8 cellular contexts compared by ENCODE assay signal in the genomic region with DNA sequence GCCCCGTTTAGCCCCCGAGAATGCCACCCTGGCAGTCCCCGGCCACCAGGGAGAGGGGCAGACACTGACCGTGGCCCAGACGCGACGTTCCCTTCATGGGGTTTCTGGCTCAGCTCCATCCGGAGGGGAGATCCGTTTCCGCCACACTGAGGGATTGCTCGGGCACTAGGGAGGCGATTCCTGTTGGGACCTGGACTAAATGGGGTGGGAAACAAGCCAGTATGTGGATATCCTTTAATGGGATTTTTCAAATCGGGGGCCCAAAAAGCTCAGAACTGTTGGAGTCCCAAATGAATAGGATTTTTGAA. TPM values are rescaled to one million over a fixed set of nuclear protein-coding genes. Genes with fewer than 3 reads are reported as not detected.
DNase-seq lines count a peak whose midpoint lies in the region; ATAC-seq, FAIRE-seq and TF ChIP-seq lines count a peak whose summit lies in the region.
"Not testable (repeated sequence)": the region's sequence is repeated elsewhere in the genome, so short reads cannot be mapped to it uniquely, and the experiment has no call there.

No MANE protein-coding gene starts in this region.

- no CpG with 5 or more reads among the region's 13 CpGs for WGBS in A549 (ENCODE audit: missing lambda C conversion rate)

- not testable (repeated sequence) for H3K4me3 ChIP-seq in A549
- H3K4me3 ChIP-seq in NB4 (ENCODE audit: low read depth, low read length) (peak overlapping the region; percentile 63), cardiac fibroblast (replicated peaks in 1 of 2; ENCODE audit: low read depth in 2 of 2, low read length in 2 of 2) (peak overlapping the region; percentile 64 to 76), gastrocnemius medialis (peak overlapping the region; percentile 70 to 98 (median 84))

- H3K36me3 Mint-ChIP-seq in activated CD8-positive, alpha-beta memory T cell treated with anti-CD3 and anti-CD28 coated beads, Interleukin-2, amount 10 ng/mL, durations not matched to agents 7 days and 5 days; mesothelial cell of epicardium: not testable (repeated sequence)

- not testable (repeated sequence) for H3K27ac ChIP-seq in A549
- peak overlapping the region in 3 of 4 donors; percentile 74 to 92 (median 84) for H3K27ac ChIP-seq in gastrocnemius medialis

- H3K27ac Mint-ChIP-seq in activated CD8-positive, alpha-beta memory T cell treated with anti-CD3 and anti-CD28 coated beads, Interleukin-2, amount 10 ng/mL, durations not matched to agents 7 days and 5 days: peak overlapping the region; percentile 32
- H3K27ac Mint-ChIP-seq in mesothelial cell of epicardium: not testable (repeated sequence)

- intact Hi-C loops in Right ventricle myocardium superior (cut with DNase I): not testable (repeated sequence)
- intact Hi-C loops in gastrocnemius medialis (cut with DNase I; ENCODE audit: low total_unique reads): loop anchor here (10.0 kb wide), 1 partner anchor 556 kb away; a partner anchor contains a TSS

- ATAC-seq in A549 (peak; percentile 72 to 82), GM18907 (IDR thresholded peaks at IDR 0.05; ENCODE audit: unreplicated experiment) (peak; percentile 21), Right ventricle myocardium superior (ENCODE audit: poor library complexity) (peak; percentile 44), gastrocnemius medialis (peak; percentile 5 to 11)
- ATAC-seq in activated CD8-positive, alpha-beta memory T cell treated with anti-CD3 and anti-CD28 coated beads, Interleukin-2, amount 10 ng/mL, durations not matched to agents 7 days and 5 days: not testable (repeated sequence)

- CTCF ChIA-PET in A549 (lab: Yijun Ruan, JAX); activated CD8-positive, alpha-beta memory T cell treated with anti-CD3 and anti-CD28 coated beads, Interleukin-2, amount 10 ng/mL, durations not matched to agents 7 days and 5 days (lab: Charles Lee): not testable (repeated sequence)

- TF ChIP-seq EP300 in A549 (IDR thresholded peaks at IDR 0.05): not testable (repeated sequence)

- peak overlapping the region; percentile 60; the same call in 2 of the 3 replicates for H3K4me2 ChIP-seq in A549

- not testable (repeated sequence) for TF ChIP-seq RAD21 in A549 (conservative IDR thresholded peaks at IDR 0.05 in 1 of 2, IDR thresholded peaks at IDR 0.05 in 1 of 2)

- in situ Hi-C loops in gastrocnemius medialis (cut with MboI; ENCODE audit: low sequenced_read_pairs in 4 of 4): not testable (repeated sequence)

- not testable (repeated sequence) for FAIRE-seq in A549 (lab: Jason Lieb, UNC)

- not testable (repeated sequence) for DNase-seq in A549 (ENCODE audit: low read depth in 1 of 2, low spot score in 1 of 2); NB4 (ENCODE audit: low read depth); activated CD8-positive, alpha-beta memory T cell treated with anti-CD3 and anti-CD28 coated beads, Interleukin-2, amount 10 ng/mL, durations not matched to agents 7 days and 5 days; cardiac fibroblast (ENCODE audit: low read depth in 2 of 2); Right ventricle myocardium superior; mesothelial cell of epicardium (ENCODE audit: low spot score in 2 of 2, unreplicated experiment in 2 of 2); gastrocnemius medialis

- H3K4me1 Mint-ChIP-seq in activated CD8-positive, alpha-beta memory T cell treated with anti-CD3 and anti-CD28 coated beads, Interleukin-2, amount 10 ng/mL, durations not matched to agents 7 days and 5 days: peaks cover 12% of the 10 kb centered on the region
- not testable (repeated sequence) for H3K4me1 Mint-ChIP-seq in mesothelial cell of epicardium

- not testable (repeated sequence) for H3K27me3 ChIP-seq in gastrocnemius medialis

- TF ChIP-seq CTCF in A549 (IDR thresholded peaks at IDR 0.05); NB4 (IDR thresholded peaks at IDR 0.05; ENCODE audit: low read depth, low read length); cardiac fibroblast (IDR thresholded peaks at IDR 0.05; ENCODE audit: low read depth, low read length); mesothelial cell of epicardium (IDR thresholded peaks at IDR 0.05; ENCODE audit: unreplicated experiment); gastrocnemius medialis (IDR thresholded peaks at IDR 0.05 in 4 of 5, conservative IDR thresholded peaks at IDR 0.05 in 1 of 5): not testable (repeated sequence)

- TF ChIP-seq POLR2A in A549 (IDR thresholded peaks at IDR 0.05; ENCODE audit: low read length); NB4 (IDR thresholded peaks at IDR 0.05; ENCODE audit: extremely low read depth, insufficient read length); gastrocnemius medialis (IDR thresholded peaks at IDR 0.05): not testable (repeated sequence)

- H3K27me3 Mint-ChIP-seq in activated CD8-positive, alpha-beta memory T cell treated with anti-CD3 and anti-CD28 coated beads, Interleukin-2, amount 10 ng/mL, durations not matched to agents 7 days and 5 days; mesothelial cell of epicardium (ENCODE audit: low read depth): not testable (repeated sequence)

- not testable (repeated sequence) for H3K9me3 Mint-ChIP-seq in activated CD8-positive, alpha-beta memory T cell treated with anti-CD3 and anti-CD28 coated beads, Interleukin-2, amount 10 ng/mL, durations not matched to agents 7 days and 5 days (ENCODE audit: low read depth); mesothelial cell of epicardium

- peak overlapping the region; percentile 53 for H3K4me3 Mint-ChIP-seq in activated CD8-positive, alpha-beta memory T cell treated with anti-CD3 and anti-CD28 coated beads, Interleukin-2, amount 10 ng/mL, durations not matched to agents 7 days and 5 days
- H3K4me3 Mint-ChIP-seq in mesothelial cell of epicardium: peak overlapping the region; percentile 76

- POLR2A ChIA-PET in A549 (lab: Yijun Ruan, JAX): not testable (repeated sequence)

- not testable (repeated sequence) for H3K4me1 ChIP-seq in A549, gastrocnemius medialis

- not testable (repeated sequence) for H3K9me3 ChIP-seq in A549, gastrocnemius medialis

- H3K36me3 ChIP-seq in gastrocnemius medialis: not testable (repeated sequence)

RNA-seq across cellular contexts. Expression of a gene that starts 0.6 kb away (rescaled TPM):
- 15.8 and 18.0 TPM in 2 replicates for polyA plus RNA-seq in A549 (2011; rRNA removed)
- 4.5 and 4.6 TPM in 2 replicates for polyA plus RNA-seq in A549 (2012; cell fraction: cytosol; rRNA removed)
- polyA plus RNA-seq in A549 (2012; cell fraction: nucleus; rRNA removed): 6.7 and 8.2 TPM in 2 replicates
- 13.7 to 15.8 TPM (median 14.0 TPM) in 3 replicates for polyA plus RNA-seq in A549 (2017; fragmentation: RNase III; extraction: RNeasy Plus Mini Kit Qiagen cat#74134 plus additional on column Dnase treatment)
- polyA minus RNA-seq in A549 (2011; rRNA and poly(A)+ RNA removed): 6.5 and 9.1 TPM in 2 replicates
- total RNA-seq in activated CD8-positive, alpha-beta memory T cell treated with anti-CD3 and anti-CD28 coated beads, Interleukin-2, amount 10 ng/mL, durations not matched to agents 7 days and 5 days: 10 to 100 TPM; 32.5 to 33.3 TPM
- 65.4 TPM for total RNA-seq in Right ventricle myocardium superior
- 34.2 to 41.1 TPM (median 35.4 TPM) in 3 replicates for total RNA-seq in mesothelial cell of epicardium
- 10 to 100 TPM; 19.7 to 24.9 (median 22.3) TPM for total RNA-seq in gastrocnemius medialis
